Comparison of ENCODE assay signal across 8 cellular contexts in the genomic region with DNA sequence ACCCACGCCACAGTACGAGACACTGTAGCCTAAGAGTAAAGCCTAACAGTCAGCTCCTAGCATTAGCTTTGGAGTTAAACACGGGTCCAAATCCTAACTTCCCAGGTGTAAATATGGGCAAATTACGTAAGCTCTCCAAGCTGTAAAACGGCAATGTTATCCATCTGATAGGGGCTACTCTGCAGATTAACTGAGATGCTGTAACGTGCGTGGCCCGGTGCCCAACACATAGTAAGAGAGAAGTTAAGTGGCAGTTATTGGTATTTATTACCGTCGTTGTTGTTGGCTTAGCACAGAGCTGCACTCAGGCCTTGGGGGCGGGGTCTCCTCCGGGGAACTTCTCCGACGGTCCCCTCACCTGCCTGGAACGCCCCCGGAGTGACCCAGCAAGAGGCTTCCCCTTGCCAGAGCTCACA. TPM values are rescaled to one million over a fixed set of nuclear protein-coding genes. Genes with fewer than 3 reads are reported as not detected.
A peak's percentile ranks its signal among the peaks of the same experiment; 100 is the strongest.
DNase-seq lines count a peak whose midpoint lies in the region; ATAC-seq and TF ChIP-seq lines count a peak whose summit lies in the region.

No MANE protein-coding gene starts in this region.

- H3K27me3 Mint-ChIP-seq in activated naive CD4-positive, alpha-beta T cell treated with anti-CD3 and anti-CD28 coated beads, Interleukin-2, amount 10 ng/mL, durations not matched to agents 7 days and 5 days = no peaks in the 10 kb centered on the region

- H3K4me1 ChIP-seq in right lobe of liver (peaks cover 0 to 37% (median 13%) of the 10 kb centered on the region in 4 donors), transverse colon (peaks cover 26 to 44% (median 38%) of the 10 kb centered on the region in 4 donors)

- WGBS in right lobe of liver (ENCODE audit: insufficient coverage, low coverage, low lambda C conversion rate, missing lambda C conversion rate) = 0% methylated on average over 10 of the region's 16 CpGs
- 0% methylated on average over 16 of the region's 16 CpGs; no CpG with 5 or more reads in 1 of the 2 donors for WGBS in transverse colon (ENCODE audit: low coverage in 1 of 2), 2 donors

- H3K9me3 ChIP-seq in right lobe of liver = no peaks in the 10 kb centered on the region
- no peaks in the 10 kb centered on the region for H3K9me3 ChIP-seq in transverse colon

- H3K27ac ChIP-seq in angular gyrus (ENCODE audit: low read depth, low read length) = peak overlapping the region; percentile 85
- H3K27ac ChIP-seq in right lobe of liver = peak overlapping the region; percentile 71 to 95 (median 83)
- peak overlapping the region; percentile 94 to 98 (median 96) for H3K27ac ChIP-seq in transverse colon

- CTCF ChIA-PET in activated naive CD4-positive, alpha-beta T cell treated with anti-CD3 and anti-CD28 coated beads, Interleukin-2, amount 10 ng/mL, durations not matched to agents 7 days and 5 days (lab: Charles Lee) = interaction anchor here (0.8 to 9.5 kb wide), 18 partner anchors 13 to 271 kb away, joined by 3 to 179 read pairs (median 8); a partner anchor contains a TSS

- TF ChIP-seq POLR2A in right lobe of liver (IDR thresholded peaks at IDR 0.05) = no peak
- TF ChIP-seq POLR2A in transverse colon (IDR thresholded peaks at IDR 0.05) = no peak

- TF ChIP-seq EP300 in transverse colon (IDR thresholded peaks at IDR 0.05; ENCODE audit: low read depth) = no peak

- ATAC-seq in right lobe of liver = no peak

- H3K4me1 Mint-ChIP-seq in activated naive CD4-positive, alpha-beta T cell treated with anti-CD3 and anti-CD28 coated beads, Interleukin-2, amount 10 ng/mL, durations not matched to agents 7 days and 5 days = peaks cover 68% of the 10 kb centered on the region

- H3K27me3 ChIP-seq in right lobe of liver = no peaks in the 10 kb centered on the region
- H3K27me3 ChIP-seq in transverse colon = no peaks in the 10 kb centered on the region

- in situ Hi-C loops in transverse colon (cut with MboI; ENCODE audit: low pct_ligation_motif_present in 1 of 4, low pct_unique_long_range_greater_than_20kb in 1 of 4, low sequenced_read_pairs in 3 of 4) = no loop called here

- TF ChIP-seq CTCF in right lobe of liver (IDR thresholded peaks at IDR 0.05) (no peak), transverse colon (IDR thresholded peaks at IDR 0.05) (no peak)

- peak overlapping the region; percentile 92 for H3K27ac Mint-ChIP-seq in activated naive CD4-positive, alpha-beta T cell treated with anti-CD3 and anti-CD28 coated beads, Interleukin-2, amount 10 ng/mL, durations not matched to agents 7 days and 5 days

- H3K4me3 ChIP-seq in right lobe of liver (peak overlapping the region; percentile 88 to 94 (median 92)), transverse colon (peak overlapping the region; percentile 43 to 91 (median 67))

- peak overlapping the region; percentile 95 for H3K4me3 Mint-ChIP-seq in activated naive CD4-positive, alpha-beta T cell treated with anti-CD3 and anti-CD28 coated beads, Interleukin-2, amount 10 ng/mL, durations not matched to agents 7 days and 5 days

- peaks cover 7% of the 10 kb centered on the region for H3K36me3 Mint-ChIP-seq in activated naive CD4-positive, alpha-beta T cell treated with anti-CD3 and anti-CD28 coated beads, Interleukin-2, amount 10 ng/mL, durations not matched to agents 7 days and 5 days

- no peaks in the 10 kb centered on the region for H3K36me3 ChIP-seq in right lobe of liver
- H3K36me3 ChIP-seq in transverse colon = no peaks in the 10 kb centered on the region

- intact Hi-C loops in right lobe of liver (cut with DNase I) (no loop called here), transverse colon (cut with DNase I; ENCODE audit: low total_unique reads) (loop anchor here (2.0 kb wide), 1 partner anchor 40 kb away; no protein-coding TSS in a partner anchor)

- DNase-seq in activated naive CD4-positive, alpha-beta T cell treated with anti-CD3 and anti-CD28 coated beads, Interleukin-2, amount 10 ng/mL, durations not matched to agents 7 days and 5 days = no peak
- no peak for DNase-seq in activated naive CD4-positive, alpha-beta T cell treated with Interleukin-2 at 50 U/mL for 16 hours
- DNase-seq in right lobe of liver (no peak), transverse colon (no peak), dermis blood vessel endothelial cell (no peak), NCI-H2081 treated with DMSO at 0.1 percent for 48 hours (lab: John Stamatoyannopoulos, UW) (no peak), mucosa of gallbladder (ENCODE audit: low spot score) (no peak)

- H3K9me3 Mint-ChIP-seq in activated naive CD4-positive, alpha-beta T cell treated with anti-CD3 and anti-CD28 coated beads, Interleukin-2, amount 10 ng/mL, durations not matched to agents 7 days and 5 days = no peaks in the 10 kb centered on the region

RNA-seq across cellular contexts. Expression of a gene that starts 0.5 kb away (rescaled TPM):
- total RNA-seq in right lobe of liver = 10 to 100 TPM; 26.0 to 52.4 (median 30.9) TPM
- 100 to 1,000 TPM in 3 of 4 donors, 10 to 100 TPM in 1; 54.6 to 165 (median 105) TPM for total RNA-seq in transverse colon
- 77.8 and 117 TPM in 2 replicates for total RNA-seq in dermis blood vessel endothelial cell
- 57.7 TPM for total RNA-seq in mucosa of gallbladder

RNA-seq across cellular contexts. Expression of a gene that starts 7.1 kb away (rescaled TPM):
- 10 to 100 TPM; 10.2 to 28.2 (median 15.8) TPM for total RNA-seq in right lobe of liver
- 100 to 1,000 TPM in 1 of 4 donors, 10 to 100 TPM in 3; 74.3 to 187 (median 86.0) TPM for total RNA-seq in transverse colon
- 77.9 and 106 TPM in 2 replicates for total RNA-seq in dermis blood vessel endothelial cell
- 123 TPM for total RNA-seq in mucosa of gallbladder

RNA-seq across cellular contexts. Expression of a gene that starts 23.8 kb away (rescaled TPM):
- under 1 TPM; 0.18 to 0.74 (median 0.52) TPM for total RNA-seq in right lobe of liver
- total RNA-seq in transverse colon = 1 to 10 TPM; 1.2 to 5.4 (median 1.7) TPM
- 3.0 and 3.2 TPM in 2 replicates for total RNA-seq in dermis blood vessel endothelial cell
- 10.8 TPM for total RNA-seq in mucosa of gallbladder
